Comparison of ENCODE assay signal across 17 cellular contexts in genomic region chr7:50649259-50649885, GRCh38.
"Had no signal": no experiment of that assay in that cellular context is flagged by ENCODE, and none has a peak within 500 bp of the region (broad histone marks: within the 10 kb centered on the region; RNA-seq: fewer than 3 reads in every experiment).

No MANE protein-coding gene starts in this region.

- H3K9me3 Mint-ChIP-seq: activated naive CD8-positive, alpha-beta T cell treated with anti-CD3 and anti-CD28 coated beads, Interleukin-2, amount 50 U/mL, for 24 hours; activated T-cell treated with anti-CD3 and anti-CD28 coated beads, Interleukin-2, amount 50 U/mL, for 72 hours; nephron progenitor cell; T-cell had no signal

- H3K27ac ChIP-seq: ascending aorta, ovary, thyroid gland had no signal

- H3K4me1 Mint-ChIP-seq: activated naive CD8-positive, alpha-beta T cell treated with anti-CD3 and anti-CD28 coated beads, Interleukin-2, amount 50 U/mL, for 24 hours had no signal

- H3K36me3 Mint-ChIP-seq: T-cell had no signal

- H3K9me3 ChIP-seq: ascending aorta, ovary, SK-N-SH, thyroid gland had no signal

- H3K27me3 Mint-ChIP-seq: activated naive CD8-positive, alpha-beta T cell treated with anti-CD3 and anti-CD28 coated beads, Interleukin-2, amount 50 U/mL, for 24 hours; T-cell had no signal

- H3K27me3 ChIP-seq: ascending aorta, ovary, thyroid gland had no signal

- H3K9ac ChIP-seq: SK-N-SH had no signal

- H3K36me3 ChIP-seq: ascending aorta, ovary, thyroid gland had no signal

- H3K4me3 ChIP-seq: ascending aorta, ovary, thyroid gland had no signal

- H3K27ac Mint-ChIP-seq: activated naive CD8-positive, alpha-beta T cell treated with anti-CD3 and anti-CD28 coated beads, Interleukin-2, amount 50 U/mL, for 24 hours; activated T-cell treated with anti-CD3 and anti-CD28 coated beads, Interleukin-2, amount 50 U/mL, for 72 hours; T-cell had no signal

- FAIRE-seq: colon had no signal

- H3K4me3 Mint-ChIP-seq: activated naive CD8-positive, alpha-beta T cell treated with anti-CD3 and anti-CD28 coated beads, Interleukin-2, amount 50 U/mL, for 24 hours; activated T-cell treated with anti-CD3 and anti-CD28 coated beads, Interleukin-2, amount 50 U/mL, for 72 hours; nephron progenitor cell; T-cell had no signal

- H3K4me2 ChIP-seq: SK-N-SH had no signal

- DNase-seq: activated CD4-positive, CD25-positive, alpha-beta regulatory T cell treated with anti-CD3 and anti-CD28 coated beads, Interleukin-2, amount 50 U/mL, for 72 hours; activated naive CD4-positive, alpha-beta T cell; activated naive CD8-positive, alpha-beta T cell treated with anti-CD3 and anti-CD28 coated beads, Interleukin-2, amount 50 U/mL, for 24 hours; activated T-cell treated with anti-CD3 and anti-CD28 coated beads, Interleukin-2, amount 50 U/mL, for 72 hours; effector CD4-positive, alpha-beta T cell; foreskin fibroblast; glutamatergic neuron; hypothalamus; nephron progenitor cell; SK-N-SH; stimulated activated CD4-positive, alpha-beta T cell treated with anti-CD3 and anti-CD28 coated beads, Interleukin-12 subunit alpha, Interleukin-12 subunit beta, amount 100 ng/mL, for 4 hours; T-cell; T-helper 9 cell; thyroid gland had no signal

- ATAC-seq: activated naive CD8-positive, alpha-beta T cell treated with anti-CD3 and anti-CD28 coated beads, Interleukin-2, amount 50 U/mL, for 24 hours; activated T-cell treated with anti-CD3 and anti-CD28 coated beads, Interleukin-2, amount 50 U/mL, for 72 hours; T-cell had no signal
